Comparison of ENCODE assay signal across 8 cellular contexts in genomic region chr4:77075869-77076801, GRCh38. TPM values are rescaled to one million over a fixed set of nuclear protein-coding genes. Genes with fewer than 3 reads are reported as not detected.
DNase-seq lines count a peak whose midpoint lies in the region; ATAC-seq, FAIRE-seq and TF ChIP-seq lines count a peak whose summit lies in the region.

CCNI (minus strand) TSS chr4:77075989; CDS start chr4:77066362, 9,627 bp downstream.

- peak within 1 kb of the TSS; percentile 84 for H2BK120ac ChIP-seq in H1 (replicated peaks; ENCODE audit: low read depth, low read length)
- H2BK120ac ChIP-seq in mesenchymal stem cell (ENCODE audit: low read depth, low read length): peak within 1 kb of the TSS; percentile 98

- H2AFZ ChIP-seq in H1 (ENCODE audit: low read length) (peak within 1 kb of the TSS; percentile 100), mesenchymal stem cell (ENCODE audit: low read depth, low read length) (peak within 1 kb of the TSS; percentile 98)

- TF ChIP-seq RAD21 in H1 (IDR thresholded peaks at IDR 0.05 in 1 of 2, conservative IDR thresholded peaks at IDR 0.05 in 1 of 2; ENCODE audit: low read depth in 2 of 2, low read length in 2 of 2): no peak

- no peaks in the 10 kb centered on the region for H3K27me3 ChIP-seq in HUES48 (ENCODE audit: control insufficient read depth, insufficient read depth, low read length)
- no peaks in the 10 kb centered on the region for H3K27me3 ChIP-seq in NT2/D1 (ENCODE audit: insufficient read depth, insufficient read length)
- no peaks in the 10 kb centered on the region for H3K27me3 ChIP-seq in H1 (replicated peaks in 1 of 4; ENCODE audit: control insufficient read depth in 3 of 4, extremely low read depth in 1 of 4, insufficient read depth in 3 of 4, low read length in 3 of 4)
- no peaks in the 10 kb centered on the region for H3K27me3 ChIP-seq in mesenchymal stem cell (ENCODE audit: control insufficient read depth in 1 of 2, insufficient read depth in 1 of 2, low read length in 2 of 2)

- H3K27ac Mint-ChIP-seq in activated CD8-positive, alpha-beta memory T cell treated with anti-CD3 and anti-CD28 coated beads, Interleukin-2, amount 10 ng/mL, durations not matched to agents 7 days and 5 days: peak within 1 kb of the TSS; percentile 100

- no peak for FAIRE-seq in H1 (lab: Jason Lieb, UNC)

- WGBS in H1 (ENCODE audit: extremely low coverage in 1 of 2, insufficient coverage in 1 of 2, insufficient read length in 1 of 2, insufficient replicate concordance in 2 of 2, low coverage in 1 of 2, low lambda C conversion rate in 2 of 2, missing lambda C conversion rate in 1 of 2), 2 experiments: 2% methylated on average over 38 of the region's 54 CpGs; no CpG with 5 or more reads in 1 of the 2 experiments
- WGBS in mesenchymal stem cell: 3% methylated on average over 45 of the region's 54 CpGs

- H3K9ac ChIP-seq in HUES48 (ENCODE audit: low read depth, low read length) (peak within 1 kb of the TSS; percentile 99), NT2/D1 (ENCODE audit: insufficient read length, low read depth) (peak within 1 kb of the TSS; percentile 84), H1 (replicated peaks in 1 of 4; ENCODE audit: extremely low read depth in 1 of 4, low read depth in 3 of 4, low read length in 3 of 4) (peak within 1 kb of the TSS; percentile 86 to 100 (median 98)), mesenchymal stem cell (ENCODE audit: low read length) (peak within 1 kb of the TSS; percentile 100)

- H3K27ac ChIP-seq in HUES48 (ENCODE audit: low read depth, low read length) (peak within 1 kb of the TSS; percentile 100), H1 (ENCODE audit: low read depth, low read length) (peak within 1 kb of the TSS; percentile 100), mesenchymal stem cell (ENCODE audit: low read length, poor library complexity, severe bottlenecking) (peak within 1 kb of the TSS; percentile 100)

- 0 out of 2 replicates have a peak within 1 kb of the TSS, but pooled peaks have one; percentile 55 for H2BK20ac ChIP-seq in H1 (ENCODE audit: low read length)

- no peaks in the 10 kb centered on the region for H3K9me3 Mint-ChIP-seq in activated CD8-positive, alpha-beta memory T cell treated with anti-CD3 and anti-CD28 coated beads, Interleukin-2, amount 10 ng/mL, durations not matched to agents 7 days and 5 days (ENCODE audit: low read depth)

- peak within 1 kb of the TSS; percentile 100 for H3K18ac ChIP-seq in H1 (ENCODE audit: extremely low read depth, low read length)
- H3K18ac ChIP-seq in mesenchymal stem cell (ENCODE audit: low read depth in 1 of 2, low read length in 2 of 2): peak within 1 kb of the TSS; percentile 100

- no peaks in the 10 kb centered on the region; the same call in 1 of the 2 replicates for H3K79me1 ChIP-seq in H1 (ENCODE audit: low read depth, low read length)
- peaks cover 9% of the 10 kb centered on the region for H3K79me1 ChIP-seq in mesenchymal stem cell (replicated peaks; ENCODE audit: low read length, poor library complexity, severe bottlenecking)

- H3K23ac ChIP-seq in H1 (ENCODE audit: insufficient read length) (no peak within 1 kb of the TSS), mesenchymal stem cell (ENCODE audit: low read length in 2 of 2) (peak within 1 kb of the TSS in 1 of 2 experiments; percentile 99)

- H3K36me3 Mint-ChIP-seq in activated CD8-positive, alpha-beta memory T cell treated with anti-CD3 and anti-CD28 coated beads, Interleukin-2, amount 10 ng/mL, durations not matched to agents 7 days and 5 days: peaks cover 7% of the 10 kb centered on the region

- H3K4me1 ChIP-seq in HUES48 (ENCODE audit: control insufficient read depth, insufficient read depth, low read length) (peaks cover 14% of the 10 kb centered on the region), NT2/D1 (ENCODE audit: insufficient read depth, insufficient read length) (no peaks in the 10 kb centered on the region), H1 (replicated peaks in 1 of 4; ENCODE audit: control insufficient read depth in 3 of 4, insufficient read depth in 4 of 4, low read length in 3 of 4) (peaks cover 0 to 7% (median 3%) of the 10 kb centered on the region in 4 experiments; a peak in 3 of 7 replicates), mesenchymal stem cell (ENCODE audit: control insufficient read depth, insufficient read depth, low read depth, low read length) (no peaks in the 10 kb centered on the region)

- H2BK15ac ChIP-seq in H1 (ENCODE audit: low read length) (peak within 1 kb of the TSS; percentile 85; the same call in 1 of the 2 replicates), mesenchymal stem cell (ENCODE audit: low read depth, poor library complexity, severe bottlenecking) (peak within 1 kb of the TSS; percentile 95)

- ATAC-seq in GM21390 (IDR thresholded peaks at IDR 0.05; ENCODE audit: unreplicated experiment): peak; percentile 58
- ATAC-seq in activated CD8-positive, alpha-beta memory T cell treated with anti-CD3 and anti-CD28 coated beads, Interleukin-2, amount 10 ng/mL, durations not matched to agents 7 days and 5 days: peak; percentile 86

- no peaks in the 10 kb centered on the region for H3K9me3 ChIP-seq in HUES48 (ENCODE audit: control insufficient read depth, insufficient read depth, low read length)
- no peaks in the 10 kb centered on the region for H3K9me3 ChIP-seq in NT2/D1 (ENCODE audit: insufficient read depth, low read length)
- no peaks in the 10 kb centered on the region for H3K9me3 ChIP-seq in H1 (ENCODE audit: insufficient read depth in 2 of 2, low read depth in 1 of 2, low read length in 1 of 2)
- H3K9me3 ChIP-seq in mesenchymal stem cell (ENCODE audit: control insufficient read depth, low read length): no peaks in the 10 kb centered on the region

- no peak within 1 kb of the TSS for H2AK5ac ChIP-seq in H1 (ENCODE audit: low read depth, low read length)
- H2AK5ac ChIP-seq in mesenchymal stem cell (ENCODE audit: low read length, severe bottlenecking): peak within 1 kb of the TSS; percentile 92

- H3K27me3 Mint-ChIP-seq in activated CD8-positive, alpha-beta memory T cell treated with anti-CD3 and anti-CD28 coated beads, Interleukin-2, amount 10 ng/mL, durations not matched to agents 7 days and 5 days: peaks cover 3% of the 10 kb centered on the region

- H2BK12ac ChIP-seq in H1 (ENCODE audit: low read depth, low read length) (peak within 1 kb of the TSS; percentile 100), mesenchymal stem cell (ENCODE audit: low read length in 2 of 2) (peak within 1 kb of the TSS in 1 of 2 experiments; percentile 99)

- H4K91ac ChIP-seq in H1 (replicated peaks; ENCODE audit: insufficient read length, low read length): peak within 1 kb of the TSS; percentile 99
- H4K91ac ChIP-seq in mesenchymal stem cell (ENCODE audit: low read length): peak within 1 kb of the TSS; percentile 98

- peak within 1 kb of the TSS; percentile 100 for H4K5ac ChIP-seq in H1 (ENCODE audit: insufficient read length, low read depth, low read length)

- H3K4ac ChIP-seq in H1 (replicated peaks; ENCODE audit: insufficient read length, low read depth, low read length) (peak within 1 kb of the TSS; percentile 36), mesenchymal stem cell (ENCODE audit: low read depth in 1 of 2, low read length in 2 of 2) (peak within 1 kb of the TSS; percentile 84 to 99)

- H3K4me3 ChIP-seq in HUES48 (ENCODE audit: low read depth, low read length) (peak within 1 kb of the TSS; percentile 96), NT2/D1 (ENCODE audit: insufficient read length, low read depth) (peak within 1 kb of the TSS; percentile 53), H1 (ENCODE audit: extremely low read depth in 1 of 4, insufficient read depth in 2 of 4, low read depth in 3 of 4, low read length in 4 of 4) (peak within 1 kb of the TSS; percentile 79 to 96 (median 90)), mesenchymal stem cell (ENCODE audit: insufficient read depth in 1 of 2, low read depth in 1 of 2, low read length in 2 of 2) (peak within 1 kb of the TSS; percentile 85 to 87)

- POLR2A ChIA-PET in H1 (lab: Charles Lee; ENCODE audit: partially characterized antibody): interaction anchor here (0.6 to 5.2 kb wide), 13 partner anchors 14 to 133 kb away, joined by 3 to 39 read pairs (median 3); partner anchors contain the start of gene CCNG2

- TF ChIP-seq CTCF in H1 (IDR thresholded peaks at IDR 0.05; ENCODE audit: control extremely low read depth in 1 of 3, insufficient read depth in 1 of 3, low read depth in 1 of 3, low read length in 3 of 3): no peak

- peak; percentile 52 to 90 for TF ChIP-seq POLR2A in H1 (IDR thresholded peaks at IDR 0.05; ENCODE audit: control extremely low read depth in 1 of 2, low read depth in 2 of 2, low read length in 2 of 2)

- peaks cover 18 to 26% of the 10 kb centered on the region in 2 experiments for H4K20me1 ChIP-seq in H1 (replicated peaks in 1 of 2; ENCODE audit: control insufficient read depth in 1 of 2, insufficient read depth in 2 of 2, low read length in 2 of 2)

- peaks cover 6% of the 10 kb centered on the region for H3K23me2 ChIP-seq in H1 (ENCODE audit: low read depth, low read length)

- no peak for TF ChIP-seq EP300 in H1 (IDR thresholded peaks at IDR 0.05; ENCODE audit: borderline replicate concordance in 1 of 2, low read depth in 2 of 2, low read length in 2 of 2)

- peak within 1 kb of the TSS; percentile 100; the same call in 1 of the 2 replicates for H4K8ac ChIP-seq in H1 (ENCODE audit: extremely low read depth, insufficient read depth, low read length)
- H4K8ac ChIP-seq in mesenchymal stem cell (ENCODE audit: low read length): peak within 1 kb of the TSS; percentile 96

- H3K79me2 ChIP-seq in H1 (ENCODE audit: control insufficient read depth in 1 of 2, insufficient read depth in 2 of 2, low read length in 2 of 2): peaks cover 18 to 40% of the 10 kb centered on the region in 2 experiments

- CTCF ChIA-PET in activated CD8-positive, alpha-beta memory T cell treated with anti-CD3 and anti-CD28 coated beads, Interleukin-2, amount 10 ng/mL, durations not matched to agents 7 days and 5 days (lab: Charles Lee): interaction anchor here (1.9 to 2.5 kb wide), 2 partner anchors 19 to 127 kb away, joined by 5 to 6 read pairs; no protein-coding TSS in a partner anchor
- CTCF ChIA-PET in H1 (lab: Charles Lee; ENCODE audit: partially characterized antibody): interaction anchor here (0.9 to 2.4 kb wide), 7 partner anchors 12 to 127 kb away, joined by 3 to 6 read pairs (median 3); no protein-coding TSS in a partner anchor

- peak within 1 kb of the TSS; percentile 97 for H3K56ac ChIP-seq in H1 (replicated peaks; ENCODE audit: insufficient read length, low read depth, low read length)

- no peaks in the 10 kb centered on the region for H3K36me3 ChIP-seq in HUES48 (ENCODE audit: control insufficient read depth, insufficient read depth, low read length)
- peaks cover 2% of the 10 kb centered on the region for H3K36me3 ChIP-seq in NT2/D1 (ENCODE audit: insufficient read depth, insufficient read length, low read length)
- H3K36me3 ChIP-seq in H1 (ENCODE audit: control insufficient read depth in 2 of 4, insufficient read depth in 4 of 4, low read length in 3 of 4): no peaks in the 10 kb centered on the region
- no peaks in the 10 kb centered on the region for H3K36me3 ChIP-seq in mesenchymal stem cell (ENCODE audit: control insufficient read depth in 1 of 2, insufficient read depth in 2 of 2, low read depth in 1 of 2, low read length in 2 of 2)

- no peak within 1 kb of the TSS for H3K4me3 Mint-ChIP-seq in activated CD8-positive, alpha-beta memory T cell treated with anti-CD3 and anti-CD28 coated beads, Interleukin-2, amount 10 ng/mL, durations not matched to agents 7 days and 5 days

- DNase-seq in COR-L47 (lab: John Stamatoyannopoulos, UW) (peak; percentile 95), NT2/D1 (ENCODE audit: low read depth, low spot score) (peak; percentile 90), H1 (ENCODE audit: low read depth in 1 of 2, low spot score in 2 of 2) (peak; percentile 92 to 97), mesenchymal stem cell (peak; percentile 98)
- DNase-seq in activated CD8-positive, alpha-beta memory T cell treated with anti-CD3 and anti-CD28 coated beads, Interleukin-2, amount 10 ng/mL, durations not matched to agents 7 days and 5 days: peak; percentile 96
- peak; percentile 88 for DNase-seq in stimulated activated CD8-positive, alpha-beta memory T cell treated with anti-CD3 and anti-CD28 coated beads, Interleukin-12 subunit alpha, Interleukin-12 subunit beta, amount 100 ng/mL, for 4 hours (ENCODE audit: low read depth)

- H3K4me2 ChIP-seq in H1 (ENCODE audit: insufficient read depth in 1 of 2, low read depth in 2 of 2, low read length in 2 of 2): peak within 1 kb of the TSS; percentile 81 to 93
- peak within 1 kb of the TSS; percentile 71 for H3K4me2 ChIP-seq in mesenchymal stem cell (ENCODE audit: low read length, poor library complexity, severe bottlenecking)

- no peak within 1 kb of the TSS for H3K14ac ChIP-seq in H1 (ENCODE audit: insufficient read length)
- peak within 1 kb of the TSS; percentile 97 to 99 for H3K14ac ChIP-seq in mesenchymal stem cell (ENCODE audit: low read length in 2 of 2)

- H2BK5ac ChIP-seq in H1 (ENCODE audit: low read depth, low read length) (peak within 1 kb of the TSS; percentile 100), mesenchymal stem cell (ENCODE audit: low read depth, low read length, poor library complexity, severe bottlenecking) (peak within 1 kb of the TSS; percentile 100)

- peaks cover 36% of the 10 kb centered on the region for H3K4me1 Mint-ChIP-seq in activated CD8-positive, alpha-beta memory T cell treated with anti-CD3 and anti-CD28 coated beads, Interleukin-2, amount 10 ng/mL, durations not matched to agents 7 days and 5 days

RNA-seq across cellular contexts. Expression of gene CCNI, which starts in this region (rescaled TPM):
- 100 to 1,000 TPM; 179 to 221 TPM for total RNA-seq in activated CD8-positive, alpha-beta memory T cell treated with anti-CD3 and anti-CD28 coated beads, Interleukin-2, amount 10 ng/mL, durations not matched to agents 7 days and 5 days
- total RNA-seq in H1 (2021; fragmentation: NEBNext Ultra II Directional; extraction: Animal tissue kit (Norgen Biotek cat#: 25700)): 223 and 234 TPM in 2 replicates
- 64.8 and 97.8 TPM in 2 replicates for polyA plus RNA-seq in H1 (2011; rRNA removed)
- 81.2 TPM for polyA plus RNA-seq in H1 (2011; cell fraction: cytosol; rRNA removed)
- polyA plus RNA-seq in H1 (2011; cell fraction: nucleus; rRNA removed): 37.7 TPM
- polyA plus RNA-seq in H1 (2012, experiment 1 of 2): 164 to 315 TPM (median 178 TPM) in 4 replicates
- polyA plus RNA-seq in H1 (2012, experiment 2 of 2): 92.4 TPM
- 165 TPM for polyA plus RNA-seq in H1 (2013, experiment 1 of 2)
- polyA plus RNA-seq in H1 (2013, experiment 2 of 2): 165 TPM
- polyA minus RNA-seq in H1 (2011; rRNA and poly(A)+ RNA removed): 348 and 404 TPM in 2 replicates
- 156 TPM for polyA minus RNA-seq in H1 (2011; cell fraction: cytosol; rRNA and poly(A)+ RNA removed)
- polyA minus RNA-seq in H1 (2011; cell fraction: nucleus; rRNA and poly(A)+ RNA removed): 113 TPM
- polyA plus RNA-seq in mesenchymal stem cell (2013, experiment 1 of 2): 206 TPM
- polyA plus RNA-seq in mesenchymal stem cell (2013, experiment 2 of 2): 214 TPM

Comparison
In these comparisons a context has a peak if more than half of its experiments do, and no peak if none do; other contexts are left out.
1. Peak in every context shown above with its lines: DNase-seq, ATAC-seq, H3K4me3 ChIP-seq and H3K27ac ChIP-seq.